In the genomic region with DNA sequence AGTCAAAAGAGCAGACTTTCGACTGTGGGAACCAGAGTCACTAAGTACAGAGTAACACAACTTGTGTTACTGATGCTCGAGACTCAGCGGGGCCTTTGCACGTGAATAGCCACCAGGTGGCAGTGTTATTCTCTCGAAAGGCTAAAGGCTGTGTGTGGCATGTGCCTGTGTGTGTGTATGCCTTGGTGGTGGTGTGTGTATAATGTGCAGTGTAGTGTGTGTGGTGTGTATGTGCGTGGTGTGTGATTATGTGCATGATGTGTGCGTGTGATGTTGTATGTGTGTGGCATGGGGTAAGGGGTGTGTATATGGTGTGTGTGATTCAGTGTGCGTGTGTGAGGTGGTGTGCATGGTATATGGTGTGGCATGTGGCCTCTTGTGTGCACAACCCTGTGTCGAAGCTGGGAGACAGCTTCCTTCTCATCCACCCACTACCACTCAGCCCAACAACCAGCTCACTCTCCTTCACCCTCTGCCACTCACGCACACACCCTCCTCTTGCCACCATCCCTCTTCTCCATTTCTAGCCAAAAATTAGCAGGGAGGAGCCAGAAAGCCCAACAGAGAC, we compare ENCODE assay signal across 8 cellular contexts.
DNase-seq lines count a peak whose midpoint lies in the region; ATAC-seq and TF ChIP-seq lines count a peak whose summit lies in the region.

No MANE protein-coding gene starts in this region.

- no peak overlapping the region for H2BK120ac ChIP-seq in H9 (ENCODE audit: low read depth, low read length, poor library complexity, severe bottlenecking)

- H3K4me3 ChIP-seq in adipocyte (ENCODE audit: low read length), result no peak overlapping the region

- H3K9me3 Mint-ChIP-seq in H9, result no peaks in the 10 kb centered on the region; a peak in 1 of 5 replicates
- H3K9me3 Mint-ChIP-seq in T-cell, result no peaks in the 10 kb centered on the region

- H3K4ac ChIP-seq in H9 (ENCODE audit: low read depth, low read length), result no peak overlapping the region

- intact Hi-C loops in left cardiac atrium (cut with DNase I), result loop anchor here (1.0 to 10.0 kb wide), 4 partner anchors 213 to 289 kb away; no protein-coding TSS in a partner anchor

- peak; percentile 90 for DNase-seq in DMS53 treated with DMSO at 0.1 percent for 48 hours (lab: John Stamatoyannopoulos, UW; ENCODE audit: unreplicated experiment)
- peak; percentile 88 for DNase-seq in H9
- DNase-seq in NCI-H1417 treated with DMSO at 0.1 percent for 48 hours (lab: John Stamatoyannopoulos, UW), result peak; percentile 74
- DNase-seq in T-cell, result peak; percentile 12 to 67 (median 50)
- DNase-seq in adipocyte (ENCODE audit: low read depth), result peak; percentile 92
- DNase-seq in left cardiac atrium, result peak; percentile 77
- DNase-seq in retina, result peak; percentile 86

- H3K9me3 ChIP-seq in H9 (ENCODE audit: control insufficient read depth, low read depth, low read length) (no peaks in the 10 kb centered on the region), adipocyte (ENCODE audit: control insufficient read depth, low read length) (no peaks in the 10 kb centered on the region)

- no peaks in the 10 kb centered on the region for H3K79me1 ChIP-seq in H9 (ENCODE audit: insufficient read depth, low read depth, low read length, poor library complexity, severe bottlenecking)

- H2AK5ac ChIP-seq in H9 (ENCODE audit: insufficient read length, low read length), result no peak overlapping the region

- H3K27me3 ChIP-seq in H9 (ENCODE audit: insufficient read depth, low read length) (no peaks in the 10 kb centered on the region), adipocyte (replicated peaks; ENCODE audit: control insufficient read depth, insufficient read depth, low read length) (peaks cover 8% of the 10 kb centered on the region)

- no peak overlapping the region for H2BK12ac ChIP-seq in H9 (ENCODE audit: insufficient read length, low read depth, low read length)

- ATAC-seq in T-cell (replicated peaks in 1 of 4) (peak; percentile 47 to 80 (median 76)), left cardiac atrium (peak; percentile 85 to 88), GM18861 (IDR thresholded peaks at IDR 0.05; ENCODE audit: unreplicated experiment) (no peak)

- no peaks in the 10 kb centered on the region for H3K79me2 ChIP-seq in H9 (ENCODE audit: insufficient read depth, low read length)

- no peak overlapping the region for H3K14ac ChIP-seq in H9 (ENCODE audit: insufficient read depth, low read length)

- H3K27ac Mint-ChIP-seq in H9 (peak overlapping the region in 2 of 3 experiments; percentile 88 to 92; a peak in 5 of 7 replicates), T-cell (peak overlapping the region in 1 of 2 donors; percentile 2)

- POLR2A ChIA-PET in T-cell (lab: Charles Lee), result no interaction called here

- H3K36me3 ChIP-seq in adipocyte (ENCODE audit: control insufficient read depth, insufficient read depth, low read length, severe bottlenecking), result no peaks in the 10 kb centered on the region

- H3K9ac ChIP-seq in H9 (ENCODE audit: extremely low read depth, insufficient read length, low read length) (no peak overlapping the region), adipocyte (ENCODE audit: low read length) (no peak overlapping the region)

- no CpG with 5 or more reads among the region's 10 CpGs for WGBS in H9 (ENCODE audit: extremely low coverage, insufficient read length, low lambda C conversion rate)

- H4K91ac ChIP-seq in H9 (ENCODE audit: insufficient read length, low read depth, low read length), result no peak overlapping the region

- H3K4me1 ChIP-seq in H9 (ENCODE audit: insufficient read depth, low read length) (peaks cover 4% of the 10 kb centered on the region; the same call in 1 of the 2 replicates), adipocyte (ENCODE audit: control insufficient read depth, insufficient read depth, low read length) (peaks cover 12% of the 10 kb centered on the region)

- peak; percentile 97 for TF ChIP-seq CTCF in H9 (conservative IDR thresholded peaks at IDR 0.05)

- H2BK20ac ChIP-seq in H9 (ENCODE audit: low read depth, low read length, poor library complexity, severe bottlenecking), result no peak overlapping the region

- H3K27me3 Mint-ChIP-seq in H9 (ENCODE audit: low read depth), result no peaks in the 10 kb centered on the region; the same call in 1 of the 2 replicates
- peaks cover 22 to 46% of the 10 kb centered on the region in 2 donors for H3K27me3 Mint-ChIP-seq in T-cell

- H3K23me2 ChIP-seq in H9 (ENCODE audit: insufficient read length, low read depth, low read length, poor library complexity, severe bottlenecking), result no peaks in the 10 kb centered on the region

- H3T11ph ChIP-seq in H9 (ENCODE audit: low read length), result no peak overlapping the region

- no peak overlapping the region for H3K4me2 ChIP-seq in H9 (ENCODE audit: insufficient read depth, insufficient read length, low read length)

- no peaks in the 10 kb centered on the region for H3K36me3 Mint-ChIP-seq in H9 (ENCODE audit: insufficient read depth in 1 of 3, low read depth in 3 of 3)
- H3K36me3 Mint-ChIP-seq in T-cell, result no peaks in the 10 kb centered on the region

- CTCF ChIA-PET in T-cell (lab: Charles Lee), result interaction anchor here (0.5 to 4.0 kb wide), 8 partner anchors 10 to 580 kb away, joined by 3 to 29 read pairs (median 4); no protein-coding TSS in a partner anchor

- H4K20me1 ChIP-seq in H9 (ENCODE audit: control insufficient read depth, insufficient read depth, insufficient read length), result no peaks in the 10 kb centered on the region

- H2BK5ac ChIP-seq in H9 (ENCODE audit: insufficient read length, low read length), result no peak overlapping the region

- H3K4me1 Mint-ChIP-seq in H9 (peaks cover 31 to 32% of the 10 kb centered on the region in 2 experiments), T-cell (peaks cover 0 to 4% (median 0%) of the 10 kb centered on the region in 3 donors)

- no peak overlapping the region for H4K5ac ChIP-seq in H9 (ENCODE audit: insufficient read length, low read depth, low read length)

- no peak overlapping the region for H2BK15ac ChIP-seq in H9 (ENCODE audit: low read depth, low read length)

- H3K4me3 Mint-ChIP-seq in H9, result no peak overlapping the region
- H3K4me3 Mint-ChIP-seq in T-cell, result no peak overlapping the region

- H4K8ac ChIP-seq in H9 (replicated peaks; ENCODE audit: insufficient read length, low read depth, low read length), result no peak overlapping the region

- H3K23ac ChIP-seq in H9 (ENCODE audit: insufficient read length, low read depth, low read length), result no peak overlapping the region

- no peak overlapping the region for H2AFZ ChIP-seq in H9 (ENCODE audit: low read length)

- no peak overlapping the region for H3K56ac ChIP-seq in H9 (ENCODE audit: insufficient read length, low read depth, low read length)

- H3K27ac ChIP-seq in H9 (ENCODE audit: insufficient read length, low read depth, low read length), result no peak overlapping the region

- H3K18ac ChIP-seq in H9 (ENCODE audit: insufficient read length, low read depth, low read length), result no peak overlapping the region
